ENCODE assay signal across 1 cellular context in genomic region chr6:3324262-3324942, GRCh38.
TF ChIP-seq lines count a peak whose summit lies in the region.

No MANE protein-coding gene starts in this region.

TF ChIP-seq in GM12878, 131 proteins besides CTCF, POLR2A, EP300 and RAD21 (continued from another document and continues in another):
- peak in 1 of 2 experiments; percentile 47; a peak in 1 of 4 replicates for TF ChIP-seq IKZF2 (IDR thresholded peaks at IDR 0.05)
- no peak for TF ChIP-seq IRF3 (IDR thresholded peaks at IDR 0.05)
- peak; percentile 73 for TF ChIP-seq DPF2 (IDR thresholded peaks at IDR 0.05)
- no peak for TF ChIP-seq MYB (IDR thresholded peaks at IDR 0.05; ENCODE audit: borderline replicate concordance, low read depth, low read length)
- TF ChIP-seq RAD51 (IDR thresholded peaks at IDR 0.05): peak; percentile 68
- no peak; the same call in 1 of the 2 replicates for TF ChIP-seq ESRRA (IDR thresholded peaks at IDR 0.05; ENCODE audit: low read length)
- no peak for TF ChIP-seq ZNF274 (IDR thresholded peaks at IDR 0.05; ENCODE audit: insufficient read depth, insufficient read length)
- 0 out of 2 replicates have a peak, but pooled peaks have one; percentile 34 for TF ChIP-seq TCF12 (IDR thresholded peaks at IDR 0.05; ENCODE audit: low read depth, low read length)
- peak; percentile 56; the same call in 1 of the 2 replicates for TF ChIP-seq NR2F1 (conservative IDR thresholded peaks at IDR 0.05)
- TF ChIP-seq JUND (IDR thresholded peaks at IDR 0.05; ENCODE audit: low read depth, low read length): peak; percentile 41; the same call in 1 of the 2 replicates
- no peak for TF ChIP-seq SIN3A (IDR thresholded peaks at IDR 0.05; ENCODE audit: low read depth, low read length)
- TF ChIP-seq YBX1 (IDR thresholded peaks at IDR 0.05): no peak
- no peak for TF ChIP-seq MYC (IDR thresholded peaks at IDR 0.05; ENCODE audit: insufficient read depth, insufficient read length, insufficient replicate concordance, low read length, severe bottlenecking)
- no peak for TF ChIP-seq POLR2AphosphoS5 (IDR thresholded peaks at IDR 0.05; ENCODE audit: low read length)
- no peak for TF ChIP-seq NR2C2 (IDR thresholded peaks at IDR 0.05; ENCODE audit: borderline replicate concordance, control insufficient read depth, insufficient read length, low read depth)
- no peak for TF ChIP-seq E2F8 (IDR thresholded peaks at IDR 0.05; ENCODE audit: low read depth, partially characterized antibody)
- no peak for TF ChIP-seq REST (IDR thresholded peaks at IDR 0.05; ENCODE audit: low read depth, low read length)
- TF ChIP-seq ATF3 (IDR thresholded peaks at IDR 0.05; ENCODE audit: borderline replicate concordance, extremely low read depth, low read depth, low read length): no peak
- peak; percentile 57; the same call in 1 of the 2 replicates for TF ChIP-seq SMARCA5 (IDR thresholded peaks at IDR 0.05)
- TF ChIP-seq E2F4 (IDR thresholded peaks at IDR 0.05; ENCODE audit: low read depth, low read length): no peak
- peak; percentile 71 for TF ChIP-seq ATF2 (IDR thresholded peaks at IDR 0.05; ENCODE audit: low read length)
- no peak for TF ChIP-seq CBFB (IDR thresholded peaks at IDR 0.05; ENCODE audit: low read depth)
- no peak for TF ChIP-seq ASH2L (IDR thresholded peaks at IDR 0.05; ENCODE audit: borderline replicate concordance, low read depth)
- TF ChIP-seq SKIL (IDR thresholded peaks at IDR 0.05; ENCODE audit: low read depth, poor library complexity, severe bottlenecking): no peak
- TF ChIP-seq CUX1 (IDR thresholded peaks at IDR 0.05; ENCODE audit: insufficient replicate concordance, low read depth, low read length): no peak
- TF ChIP-seq EED (IDR thresholded peaks at IDR 0.05; ENCODE audit: low read depth): no peak
- TF ChIP-seq RELB (IDR thresholded peaks at IDR 0.05; ENCODE audit: low read depth): peak; percentile 81
- TF ChIP-seq TCF7 (IDR thresholded peaks at IDR 0.05; ENCODE audit: borderline replicate concordance): no peak
- TF ChIP-seq BHLHE40 (IDR thresholded peaks at IDR 0.05; ENCODE audit: borderline replicate concordance in 1 of 2, low read depth in 2 of 2, low read length in 1 of 2): peak; percentile 59 to 63
- TF ChIP-seq SMC3 (IDR thresholded peaks at IDR 0.05; ENCODE audit: borderline replicate concordance, low read length): no peak
- no peak for TF ChIP-seq PBX3 (IDR thresholded peaks at IDR 0.05; ENCODE audit: insufficient replicate concordance, low read depth, low read length)
- no peak for TF ChIP-seq HDGF (IDR thresholded peaks at IDR 0.05)
- TF ChIP-seq SREBF1 (IDR thresholded peaks at IDR 0.05; ENCODE audit: low read length): no peak
- TF ChIP-seq PAX5 (IDR thresholded peaks at IDR 0.05; ENCODE audit: borderline replicate concordance, low read depth, low read length): peak; percentile 36; the same call in 1 of the 2 replicates
- TF ChIP-seq NFIC (IDR thresholded peaks at IDR 0.05; ENCODE audit: low read depth, low read length): peak; percentile 32; the same call in 1 of the 2 replicates
- TF ChIP-seq RUNX3 (IDR thresholded peaks at IDR 0.05; ENCODE audit: low read length): peak; percentile 70
- TF ChIP-seq CHD2 (IDR thresholded peaks at IDR 0.05; ENCODE audit: borderline replicate concordance, low read depth, low read length): no peak
- no peak for TF ChIP-seq KAT2A (conservative IDR thresholded peaks at IDR 0.05; ENCODE audit: control insufficient read depth, low read depth, low read length)
- peak; percentile 70 for TF ChIP-seq JUNB (IDR thresholded peaks at IDR 0.05)
